ENCODE assay signal across 8 cellular contexts in genomic region chr1:150922519-150922975, GRCh38. TPM values are rescaled to one million over a fixed set of nuclear protein-coding genes. Genes with fewer than 3 reads are reported as not detected.
DNase-seq lines count a peak whose midpoint lies in the region; ATAC-seq and TF ChIP-seq lines count a peak whose summit lies in the region.

No MANE protein-coding gene starts in this region.

- DNase-seq in GM03348 (ENCODE audit: low spot score), result peak; percentile 89
- DNase-seq in NCI-H2029 (lab: John Stamatoyannopoulos, UW), result peak; percentile 36
- peak; percentile 34 for DNase-seq in T-helper 22 cell (ENCODE audit: low read depth)
- DNase-seq in amygdala (lab: John Stamatoyannopoulos, UW), result peak in 32 of 56 donors; percentile 0 to 73 (median 8)
- peak; percentile 44 for DNase-seq in iPS DF 4.7 (ENCODE audit: extremely low read depth, low spot score)
- DNase-seq in smooth muscle cell (lab: John Stamatoyannopoulos, UW; ENCODE audit: unreplicated experiment), result peak; percentile 7

- no peaks in the 10 kb centered on the region for H3K36me3 ChIP-seq in smooth muscle cell (ENCODE audit: low read depth)

- no peaks in the 10 kb centered on the region for H3K9me3 ChIP-seq in smooth muscle cell (replicated peaks; ENCODE audit: low read depth)

- peaks cover 9% of the 10 kb centered on the region for H3K79me2 ChIP-seq in smooth muscle cell (ENCODE audit: low read depth)

- H3K4me3 ChIP-seq in smooth muscle cell, result no peak overlapping the region

- H3K4me2 ChIP-seq in smooth muscle cell, result peak overlapping the region; percentile 20

- peak overlapping the region; percentile 6 for H2AFZ ChIP-seq in smooth muscle cell (ENCODE audit: low read depth)

- WGBS in smooth muscle cell (ENCODE audit: low lambda C conversion rate), result 40% methylated on average over 2 of the region's 2 CpGs

- H3K27me3 ChIP-seq in smooth muscle cell (ENCODE audit: low read depth), result no peaks in the 10 kb centered on the region

- H3K27ac ChIP-seq in smooth muscle cell (ENCODE audit: low read depth), result peak overlapping the region; percentile 51

- H3K9ac ChIP-seq in smooth muscle cell (ENCODE audit: low read depth), result no peak overlapping the region

- no peaks in the 10 kb centered on the region for H3F3A ChIP-seq in smooth muscle cell (ENCODE audit: low read depth)

- no peaks in the 10 kb centered on the region for H3K4me1 ChIP-seq in smooth muscle cell (ENCODE audit: low read depth)

- H4K20me1 ChIP-seq in smooth muscle cell (ENCODE audit: low read depth), result no peaks in the 10 kb centered on the region

- TF ChIP-seq CTCF in smooth muscle cell (IDR thresholded peaks at IDR 0.05; ENCODE audit: borderline replicate concordance, insufficient read depth, poor library complexity, severe bottlenecking), result peak; percentile 80

- ATAC-seq in HG02763 (IDR thresholded peaks at IDR 0.05; ENCODE audit: unreplicated experiment) (peak; percentile 35), HG03045 (IDR thresholded peaks at IDR 0.05; ENCODE audit: unreplicated experiment) (no peak)

RNA-seq across cellular contexts. Expression of gene SETDB1, which starts 3.6 kb away (rescaled TPM):
- 19.1 and 36.6 TPM in 2 replicates for total RNA-seq in smooth muscle cell
- 11.3 and 11.6 TPM in 2 replicates for polyA plus RNA-seq in smooth muscle cell

RNA-seq across cellular contexts. Expression of gene CTXND2, which starts 35.6 kb away (rescaled TPM):
- not detected in 2 replicates for total RNA-seq in smooth muscle cell
- polyA plus RNA-seq in smooth muscle cell, result not detected in 2 replicates

RNA-seq across cellular contexts. Expression of gene ARNT, which starts 46.1 kb away (rescaled TPM):
- 33.8 and 35.8 TPM in 2 replicates for total RNA-seq in smooth muscle cell
- polyA plus RNA-seq in smooth muscle cell, result 28.8 and 33.7 TPM in 2 replicates

RNA-seq across cellular contexts. Expression of gene CERS2, which starts 52.1 kb away (rescaled TPM):
- total RNA-seq in smooth muscle cell, result 80.0 and 81.8 TPM in 2 replicates
- 96.3 and 108 TPM in 2 replicates for polyA plus RNA-seq in smooth muscle cell

RNA-seq across cellular contexts. Expression of gene ANXA9, which starts 59.5 kb away (rescaled TPM):
- total RNA-seq in smooth muscle cell, result 0.67 and 2.6 TPM in 2 replicates
- 0.19 and 0.31 TPM in 2 replicates for polyA plus RNA-seq in smooth muscle cell

Comparison
In these comparisons a context has a peak if more than half of its experiments do, and no peak if none do; other contexts are left out.
1. DNase-seq: peak in every context shown above with its lines; median percentile 89 in GM03348; 44 in iPS DF 4.7; 36 in NCI-H2029; 34 in T-helper 22 cell; 8 in amygdala; 7 in smooth muscle cell.